12 cellular contexts compared by ENCODE assay signal in the genomic region with DNA sequence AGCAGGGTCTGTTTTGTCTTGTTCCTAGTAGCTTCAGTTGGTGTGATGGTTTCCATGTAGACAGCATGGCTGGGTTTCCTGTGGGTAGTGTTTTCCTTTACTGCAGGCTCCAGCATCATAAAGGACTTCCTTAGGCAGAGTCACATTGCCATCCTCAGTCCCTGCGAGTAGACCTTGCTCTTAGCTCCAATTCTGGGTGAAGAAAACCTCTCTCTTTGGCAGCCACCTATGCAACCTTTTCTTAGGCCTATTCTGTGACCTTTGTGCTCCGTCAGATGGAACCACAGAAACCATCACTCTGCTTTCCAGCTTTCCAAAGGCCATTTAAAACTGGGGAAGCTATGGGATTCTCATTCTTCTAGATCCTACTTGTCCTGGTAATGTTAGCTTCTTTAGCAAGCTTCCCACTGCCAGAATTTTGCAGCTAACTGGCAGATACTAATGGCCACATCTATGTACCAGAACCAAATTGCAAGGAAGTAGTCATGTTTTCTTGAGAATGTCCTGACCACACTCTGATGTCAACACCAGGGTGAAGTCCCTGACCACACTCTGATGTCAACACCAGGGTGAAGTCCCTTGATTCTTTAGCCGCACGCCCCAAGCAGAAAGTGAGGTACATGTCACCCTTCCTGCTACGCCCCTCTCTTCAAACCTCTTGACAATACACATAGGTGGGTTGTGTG.
DNase-seq lines count a peak whose midpoint lies in the region; ATAC-seq, FAIRE-seq and TF ChIP-seq lines count a peak whose summit lies in the region.
"Had no signal": no experiment of that assay in that cellular context is flagged by ENCODE, and none has a peak within 500 bp of the region (broad histone marks: within the 10 kb centered on the region; RNA-seq: fewer than 3 reads in every experiment).

No MANE protein-coding gene starts in this region.

- no peaks in the 10 kb centered on the region for H3K27me3 ChIP-seq in Caco-2 (replicated peaks; ENCODE audit: control insufficient read depth, insufficient read depth, low read length)
- no peaks in the 10 kb centered on the region for H3K27me3 ChIP-seq in pancreas
- H3K27me3 ChIP-seq: esophagus squamous epithelium had no signal

- H3K4me1 ChIP-seq in Caco-2, result no peaks in the 10 kb centered on the region
- H3K4me1 ChIP-seq in pancreas, result no peaks in the 10 kb centered on the region
- H3K4me1 ChIP-seq: esophagus squamous epithelium had no signal

- H3K9me3 Mint-ChIP-seq in T-helper 1 cell treated with Interleukin-12 subunit alpha and Interleukin-12 subunit beta and Interleukin-4 antibody, amounts not matched to agents 30 μg/mL and 1 μg/mL, for 36 hours, result peaks cover 17% of the 10 kb centered on the region
- H3K9me3 Mint-ChIP-seq in Caco-2 (ENCODE audit: unreplicated experiment), result no peaks in the 10 kb centered on the region
- no peaks in the 10 kb centered on the region for H3K9me3 Mint-ChIP-seq in activated naive CD4-positive, alpha-beta T cell treated with anti-CD3 and anti-CD28 coated beads, Interleukin-2, amount 10 ng/mL, durations not matched to agents 7 days and 5 days

- no peak overlapping the region for H3K27ac ChIP-seq in pancreas
- H3K27ac ChIP-seq: esophagus squamous epithelium had no signal

- peak; percentile 97 for ATAC-seq in GM19395 (IDR thresholded peaks at IDR 0.05; ENCODE audit: unreplicated experiment)
- ATAC-seq in HG03025 (IDR thresholded peaks at IDR 0.05; ENCODE audit: low FRiP score, unreplicated experiment), result peak; percentile 92
- ATAC-seq in pancreas, result no peak
- ATAC-seq: K562 had no signal

- H3K36me3 Mint-ChIP-seq in T-helper 1 cell treated with Interleukin-12 subunit alpha and Interleukin-12 subunit beta and Interleukin-4 antibody, amounts not matched to agents 30 μg/mL and 1 μg/mL, for 36 hours (ENCODE audit: low read depth), result peaks cover 10% of the 10 kb centered on the region
- H3K36me3 Mint-ChIP-seq in Caco-2 (ENCODE audit: insufficient read depth, unreplicated experiment), result no peaks in the 10 kb centered on the region
- no peaks in the 10 kb centered on the region for H3K36me3 Mint-ChIP-seq in activated naive CD4-positive, alpha-beta T cell treated with anti-CD3 and anti-CD28 coated beads, Interleukin-2, amount 10 ng/mL, durations not matched to agents 7 days and 5 days
- H3K36me3 Mint-ChIP-seq: activated naive CD8-positive, alpha-beta T cell had no signal

- H3K27ac Mint-ChIP-seq in T-helper 1 cell treated with Interleukin-12 subunit alpha and Interleukin-12 subunit beta and Interleukin-4 antibody, amounts not matched to agents 30 μg/mL and 1 μg/mL, for 36 hours, result peak overlapping the region; percentile 97
- no peak overlapping the region for H3K27ac Mint-ChIP-seq in Caco-2 (ENCODE audit: unreplicated experiment)
- no peak overlapping the region for H3K27ac Mint-ChIP-seq in activated naive CD4-positive, alpha-beta T cell treated with anti-CD3 and anti-CD28 coated beads, Interleukin-2, amount 10 ng/mL, durations not matched to agents 7 days and 5 days
- H3K27ac Mint-ChIP-seq: activated naive CD8-positive, alpha-beta T cell had no signal

- peaks cover 20% of the 10 kb centered on the region for H3K4me1 Mint-ChIP-seq in T-helper 1 cell treated with Interleukin-12 subunit alpha and Interleukin-12 subunit beta and Interleukin-4 antibody, amounts not matched to agents 30 μg/mL and 1 μg/mL, for 36 hours (ENCODE audit: low read depth)
- H3K4me1 Mint-ChIP-seq in Caco-2 (ENCODE audit: low read depth, unreplicated experiment), result no peaks in the 10 kb centered on the region
- no peaks in the 10 kb centered on the region for H3K4me1 Mint-ChIP-seq in activated naive CD4-positive, alpha-beta T cell treated with anti-CD3 and anti-CD28 coated beads, Interleukin-2, amount 10 ng/mL, durations not matched to agents 7 days and 5 days

- H3K27me3 Mint-ChIP-seq in T-helper 1 cell treated with Interleukin-12 subunit alpha and Interleukin-12 subunit beta and Interleukin-4 antibody, amounts not matched to agents 30 μg/mL and 1 μg/mL, for 36 hours (ENCODE audit: low read depth), result no peaks in the 10 kb centered on the region
- H3K27me3 Mint-ChIP-seq in Caco-2 (ENCODE audit: insufficient read depth, unreplicated experiment), result no peaks in the 10 kb centered on the region
- H3K27me3 Mint-ChIP-seq in activated naive CD4-positive, alpha-beta T cell treated with anti-CD3 and anti-CD28 coated beads, Interleukin-2, amount 10 ng/mL, durations not matched to agents 7 days and 5 days, result no peaks in the 10 kb centered on the region
- H3K27me3 Mint-ChIP-seq: activated naive CD8-positive, alpha-beta T cell had no signal

- no peaks in the 10 kb centered on the region for H3K9me3 ChIP-seq in Caco-2
- no peaks in the 10 kb centered on the region for H3K9me3 ChIP-seq in pancreas
- H3K9me3 ChIP-seq: esophagus squamous epithelium had no signal

- WGBS in pancreas, 2 donors, result 86 to 95% methylated on average over 5 of the region's 5 CpGs

- intact Hi-C loops in Caco-2 (cut with micrococcal nuclease; ENCODE audit: unreplicated experiment) (no loop called here), pancreas (cut with DNase I) (no loop called here)

- H3K36me3 ChIP-seq in Caco-2 (ENCODE audit: control insufficient read depth, insufficient read depth, low read length) (no peaks in the 10 kb centered on the region), pancreas (no peaks in the 10 kb centered on the region)
- H3K36me3 ChIP-seq: esophagus squamous epithelium had no signal

- CTCF ChIA-PET in Caco-2 (lab: Charles Lee), result no interaction called here
- CTCF ChIA-PET in activated naive CD4-positive, alpha-beta T cell treated with anti-CD3 and anti-CD28 coated beads, Interleukin-2, amount 10 ng/mL, durations not matched to agents 7 days and 5 days (lab: Charles Lee), result no interaction called here

- FAIRE-seq in GM12892 (lab: Jason Lieb, UNC) (peak; percentile 76), pancreas (lab: Jason Lieb, UNC) (no peak)
- FAIRE-seq: K562 had no signal

- peak overlapping the region; percentile 37 for H3K4me3 Mint-ChIP-seq in T-helper 1 cell treated with Interleukin-12 subunit alpha and Interleukin-12 subunit beta and Interleukin-4 antibody, amounts not matched to agents 30 μg/mL and 1 μg/mL, for 36 hours
- H3K4me3 Mint-ChIP-seq in Caco-2 (ENCODE audit: unreplicated experiment), result no peak overlapping the region
- H3K4me3 Mint-ChIP-seq in activated naive CD4-positive, alpha-beta T cell treated with anti-CD3 and anti-CD28 coated beads, Interleukin-2, amount 10 ng/mL, durations not matched to agents 7 days and 5 days, result no peak overlapping the region
- H3K4me3 Mint-ChIP-seq: activated naive CD8-positive, alpha-beta T cell had no signal

- no peak overlapping the region for H3K4me3 ChIP-seq in Caco-2 (ENCODE audit: low read depth, low read length)
- no peak overlapping the region for H3K4me3 ChIP-seq in pancreas
- H3K4me3 ChIP-seq: esophagus squamous epithelium, K562 had no signal

- POLR2A ChIA-PET in Caco-2 (lab: Charles Lee), result no interaction called here

- DNase-seq in GM12892 (ENCODE audit: insufficient read length) (no peak), Caco-2 (no peak), pancreas (no peak), HCEC 1CT (no peak)
- no peak for DNase-seq in activated naive CD4-positive, alpha-beta T cell treated with anti-CD3 and anti-CD28 coated beads, Interleukin-2, amount 10 ng/mL, durations not matched to agents 7 days and 5 days
- DNase-seq: esophagus squamous epithelium, SHP77 had no signal

- TF ChIP-seq CTCF in Caco-2 (IDR thresholded peaks at IDR 0.05; ENCODE audit: insufficient read depth in 1 of 2, low read depth in 1 of 2, low read length in 1 of 2, severe bottlenecking in 1 of 2, unreplicated experiment in 1 of 2) (no peak), pancreas (IDR thresholded peaks at IDR 0.05) (no peak)

- TF ChIP-seq POLR2A in GM12892 (IDR thresholded peaks at IDR 0.05; ENCODE audit: low read depth, low read length), result no peak

- BruUV-seq in Caco-2 (replicated peaks; lab: Mats Ljungman, UMichigan), result no TSS peak

Comparison
In these comparisons a context has a peak if more than half of its experiments do, and no peak if none do; other contexts are left out.
1. ATAC-seq: peak in GM19395 (single experiment) and HG03025 (single experiment); none in pancreas (0 of 4).